ENCODE assay signal across 15 cellular contexts in genomic region chr6:102813489-102814275, GRCh38.
A peak's percentile ranks its signal among the peaks of the same experiment; 100 is the strongest.
DNase-seq lines count a peak whose midpoint lies in the region; FAIRE-seq and TF ChIP-seq lines count a peak whose summit lies in the region.
"Had no signal": no experiment of that assay in that cellular context is flagged by ENCODE, and none has a peak within 500 bp of the region (broad histone marks: within the 10 kb centered on the region; RNA-seq: fewer than 3 reads in every experiment).

No MANE protein-coding gene starts in this region.

- no peak overlapping the region for H2BK120ac ChIP-seq in mesendoderm (ENCODE audit: low read depth, low read length)

- H3K27ac ChIP-seq in mesendoderm (ENCODE audit: low read depth, low read length): no peak overlapping the region
- H3K27ac ChIP-seq: KMS-11, Peyer's patch had no signal

- no peak overlapping the region for H2AK5ac ChIP-seq in mesendoderm (ENCODE audit: low read length)

- no peak overlapping the region for H3K56ac ChIP-seq in mesendoderm (ENCODE audit: low read length)

- H3K36me3 ChIP-seq in bronchial epithelial cell (ENCODE audit: control insufficient read depth, insufficient read depth, low read length) (no peaks in the 10 kb centered on the region), mesendoderm (ENCODE audit: control insufficient read depth, insufficient read depth, low read length) (no peaks in the 10 kb centered on the region)
- H3K36me3 ChIP-seq: Peyer's patch had no signal

- WGBS in mesendoderm (ENCODE audit: extremely low coverage, insufficient coverage, low lambda C conversion rate): no CpG with 5 or more reads among the region's 11 CpGs

- peak; percentile 7 for DNase-seq in HPDE6-E6E7 (ENCODE audit: extremely low spot score)
- DNase-seq in NCI-H510A (lab: John Stamatoyannopoulos, UW): peak; percentile 10
- DNase-seq in bronchial epithelial cell (ENCODE audit: low read depth): peak; percentile 64
- DNase-seq in mesendoderm: peak; percentile 28
- DNase-seq in LoVo (ENCODE audit: low spot score): no peak
- no peak for DNase-seq in foreskin melanocyte
- DNase-seq in globus pallidus (ENCODE audit: low spot score): no peak
- DNase-seq: CD8-positive, alpha-beta memory T cell; EL; NCI-H187 treated with DMSO at 0.1 percent for 48 hours; NCI-H524 treated with DMSO at 0.1 percent for 48 hours; Peyer's patch; SHP77 treated with DMSO at 0.1 percent for 48 hours had no signal

- H3K4me3 ChIP-seq in bronchial epithelial cell (ENCODE audit: low read depth, low read length) (no peak overlapping the region), mesendoderm (ENCODE audit: low read length) (no peak overlapping the region)
- H3K4me3 ChIP-seq: Peyer's patch had no signal

- FAIRE-seq in bronchial epithelial cell (lab: Jason Lieb, UNC): no peak
- FAIRE-seq: H54 had no signal

- no peaks in the 10 kb centered on the region for H3K79me2 ChIP-seq in mesendoderm (ENCODE audit: control insufficient read depth, insufficient read depth, low read length)

- no peak overlapping the region for H4K8ac ChIP-seq in mesendoderm (ENCODE audit: low read depth, low read length)

- no peak for TF ChIP-seq CTCF in bronchial epithelial cell (IDR thresholded peaks at IDR 0.05; ENCODE audit: insufficient read depth, low read length, severe bottlenecking)

- H3K18ac ChIP-seq in mesendoderm (ENCODE audit: low read length): no peak overlapping the region

- no peak overlapping the region for H2BK5ac ChIP-seq in mesendoderm (ENCODE audit: low read length)

- no peak overlapping the region for H4K5ac ChIP-seq in mesendoderm (ENCODE audit: low read length)

- no peaks in the 10 kb centered on the region for H3K79me1 ChIP-seq in mesendoderm (ENCODE audit: low read length)

- no peak overlapping the region for H3K23ac ChIP-seq in mesendoderm (ENCODE audit: low read length)

- no peak overlapping the region for H3K4me2 ChIP-seq in mesendoderm (ENCODE audit: low read length)
- H3K4me2 ChIP-seq: KMS-11 had no signal

- H2BK15ac ChIP-seq in mesendoderm (replicated peaks; ENCODE audit: low read depth): no peak overlapping the region

- no peaks in the 10 kb centered on the region for H3K4me1 ChIP-seq in mesendoderm (ENCODE audit: control insufficient read depth, low read depth, low read length)
- H3K4me1 ChIP-seq: Peyer's patch had no signal

- H3K27me3 ChIP-seq in bronchial epithelial cell (ENCODE audit: control insufficient read depth, insufficient read depth, low read length) (no peaks in the 10 kb centered on the region), mesendoderm (ENCODE audit: insufficient read depth, low read length, poor library complexity) (no peaks in the 10 kb centered on the region)
- H3K27me3 ChIP-seq: Peyer's patch had no signal

- H3K9ac ChIP-seq in mesendoderm (ENCODE audit: low read length): no peak overlapping the region
- H3K9ac ChIP-seq: KMS-11 had no signal

- H3K4ac ChIP-seq in mesendoderm (ENCODE audit: low read depth, low read length): no peak overlapping the region

Comparison
In these comparisons a context has a peak if more than half of its experiments do, and no peak if none do; other contexts are left out.
1. DNase-seq: peak in HPDE6-E6E7 (single experiment), NCI-H510A (single experiment), bronchial epithelial cell (single experiment) and mesendoderm (single experiment); none in LoVo (single experiment), foreskin melanocyte (single experiment) and globus pallidus (single experiment).